Comparison of ENCODE assay signal across 1 cellular context in the genomic region with DNA sequence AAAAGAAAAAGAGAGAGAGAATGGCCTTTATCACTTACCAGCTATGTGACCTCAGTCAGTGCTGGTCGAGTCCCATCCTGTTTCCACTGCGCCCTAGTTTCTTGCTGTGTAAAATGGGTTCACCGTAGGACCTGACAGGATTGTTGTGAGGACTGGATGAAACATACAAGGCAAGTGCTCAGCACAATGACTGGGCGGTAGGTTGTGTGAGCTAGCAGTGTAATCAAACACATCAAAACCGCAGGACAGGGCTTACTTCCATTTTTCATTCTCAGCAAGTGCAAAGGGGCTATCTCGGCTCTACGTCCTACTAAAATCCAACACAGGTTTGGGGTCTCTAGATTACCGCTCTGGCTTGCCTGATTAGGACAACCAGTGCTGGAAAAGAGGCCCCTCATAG.
TF ChIP-seq lines count a peak whose summit lies in the region.

No MANE protein-coding gene starts in this region.

TF ChIP-seq in A549, 52 proteins besides CTCF, POLR2A, EP300 and RAD21 (continued from another document):
- TF ChIP-seq, protein P1, sequence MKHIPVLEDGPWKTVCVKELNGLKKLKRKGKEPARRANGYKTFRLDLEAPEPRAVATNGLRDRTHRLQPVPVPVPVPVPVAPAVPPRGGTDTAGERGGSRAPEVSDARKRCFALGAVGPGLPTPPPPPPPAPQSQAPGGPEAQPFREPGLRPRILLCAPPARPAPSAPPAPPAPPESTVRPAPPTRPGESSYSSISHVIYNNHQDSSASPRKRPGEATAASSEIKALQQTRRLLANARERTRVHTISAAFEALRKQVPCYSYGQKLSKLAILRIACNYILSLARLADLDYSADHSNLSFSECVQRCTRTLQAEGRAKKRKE (CRISPR knock-in tag; IDR thresholded peaks at IDR 0.05; ENCODE audit: low read depth): no peak
- no peak for TF ChIP-seq CBX2 (IDR thresholded peaks at IDR 0.05; ENCODE audit: borderline replicate concordance, low read depth)
